12 cellular contexts compared by ENCODE assay signal in genomic region chr10:124725171-124725631, GRCh38. TPM values are rescaled to one million over a fixed set of nuclear protein-coding genes. Genes with fewer than 3 reads are reported as not detected.
DNase-seq lines count a peak whose midpoint lies in the region; ATAC-seq and TF ChIP-seq lines count a peak whose summit lies in the region.
"Had no signal": no experiment of that assay in that cellular context is flagged by ENCODE, and none has a peak within 500 bp of the region (broad histone marks: within the 10 kb centered on the region; RNA-seq: fewer than 3 reads in every experiment).

No MANE protein-coding gene starts in this region.

- H3K9ac ChIP-seq in BLaER1, result peak overlapping the region; percentile 75; the same call in 1 of the 2 replicates

- H3K4me1 ChIP-seq in BLaER1, result peaks cover 100% of the 10 kb centered on the region
- peaks cover 5% of the 10 kb centered on the region for H3K4me1 ChIP-seq in GM23338 (ENCODE audit: insufficient read depth)
- H3K4me1 ChIP-seq in ovary (ENCODE audit: insufficient read depth), result peaks cover 50% of the 10 kb centered on the region
- no peaks in the 10 kb centered on the region for H3K4me1 ChIP-seq in PC-9 (replicated peaks; ENCODE audit: insufficient read depth)

- POLR2A ChIA-PET in PC-9 (lab: Charles Lee; ENCODE audit: unreplicated experiment), result no interaction called here

- WGBS in ovary, 3 donors, result 90 to 93% (median 92%) methylated on average over 9 of the region's 9 CpGs

- H3F3A ChIP-seq in GM23338 (replicated peaks; ENCODE audit: low read depth) (no peaks in the 10 kb centered on the region), PC-9 (ENCODE audit: insufficient read depth, low read depth) (no peaks in the 10 kb centered on the region)

- intact Hi-C loops in dorsolateral prefrontal cortex (cut with DNase I), result loop anchor here in 1 of 2 donors (2.0 kb wide), 1 partner anchor 16 kb away; no protein-coding TSS in a partner anchor
- intact Hi-C loops in ovary (cut with DNase I), result loop anchor here in 1 of 4 donors (10.0 kb wide), 1 partner anchor 80 kb away; no protein-coding TSS in a partner anchor
- intact Hi-C loops in PC-9 (cut with micrococcal nuclease; ENCODE audit: unreplicated experiment), result no loop called here

- DNase-seq in GM23338 (ENCODE audit: low spot score), result no peak
- peak in 5 of 10 donors; percentile 24 to 44 (median 38) for DNase-seq in dorsolateral prefrontal cortex
- peak in 4 of 5 donors; percentile 5 to 20 (median 14) for DNase-seq in ovary
- no peak for DNase-seq in NCI-H748 (lab: John Stamatoyannopoulos, UW; ENCODE audit: unreplicated experiment)
- DNase-seq in cerebellar nuclear complex (lab: John Stamatoyannopoulos, UW), result no peak
- no peak for DNase-seq in PC-9
- DNase-seq: colonic mucosa, HFFc6, T-helper 9 cell had no signal

- H3K79me2 ChIP-seq in GM23338 (replicated peaks; ENCODE audit: insufficient read depth) (peaks cover 9% of the 10 kb centered on the region), PC-9 (ENCODE audit: low read depth) (no peaks in the 10 kb centered on the region)

- H4K20me1 ChIP-seq in BLaER1 (peaks cover 99% of the 10 kb centered on the region), GM23338 (replicated peaks; ENCODE audit: insufficient read depth) (no peaks in the 10 kb centered on the region; the same call in 1 of the 2 replicates), PC-9 (ENCODE audit: insufficient read depth) (no peaks in the 10 kb centered on the region)

- TF ChIP-seq EP300 in ovary (IDR thresholded peaks at IDR 0.05), result no peak

- no peak overlapping the region for H2AFZ ChIP-seq in GM23338
- no peak overlapping the region for H2AFZ ChIP-seq in PC-9

- H3K36me3 Mint-ChIP-seq in GM23338 (ENCODE audit: low read depth), result no peaks in the 10 kb centered on the region

- TF ChIP-seq POLR2A in ovary (IDR thresholded peaks at IDR 0.05), result no peak

- H3K4me2 ChIP-seq in BLaER1, result peak overlapping the region; percentile 84
- H3K4me2 ChIP-seq in GM23338, result no peak overlapping the region
- no peak overlapping the region for H3K4me2 ChIP-seq in PC-9

- no peaks in the 10 kb centered on the region for H3K9me2 ChIP-seq in GM23338 (ENCODE audit: insufficient read depth)
- no peaks in the 10 kb centered on the region for H3K9me2 ChIP-seq in PC-9 (ENCODE audit: insufficient read depth)

- H3K27me3 Mint-ChIP-seq in GM23338 (ENCODE audit: insufficient read depth, low read depth, poor library complexity), result peaks cover 1% of the 10 kb centered on the region

- H3K36me3 ChIP-seq in BLaER1 (0 out of 2 replicates have a peak, but pooled peaks cover 10% of the 10 kb centered on the region), GM23338 (ENCODE audit: insufficient read depth) (no peaks in the 10 kb centered on the region), ovary (no peaks in the 10 kb centered on the region), PC-9 (ENCODE audit: low read depth) (no peaks in the 10 kb centered on the region)
- H3K36me3 ChIP-seq: colonic mucosa had no signal

- H3K4me1 Mint-ChIP-seq in GM23338, result peaks cover 34% of the 10 kb centered on the region

- CTCF ChIA-PET in PC-9 (lab: Charles Lee), result no interaction called here

- H3K9me3 ChIP-seq in BLaER1 (no peaks in the 10 kb centered on the region), ovary (no peaks in the 10 kb centered on the region), PC-9 (ENCODE audit: insufficient read depth, low read depth) (no peaks in the 10 kb centered on the region)
- H3K9me3 ChIP-seq: colonic mucosa had no signal

- no peaks in the 10 kb centered on the region for H3K9me3 Mint-ChIP-seq in GM23338
- H3K9me3 Mint-ChIP-seq: HFFc6 had no signal

- H3K27ac Mint-ChIP-seq in GM23338, result 0 out of 2 replicates have a peak overlapping the region, but pooled peaks have one; percentile 43
- H3K27ac Mint-ChIP-seq: HFFc6 had no signal

- H3K27ac ChIP-seq in BLaER1, result peak overlapping the region; percentile 90
- H3K27ac ChIP-seq in GM23338 (ENCODE audit: low read depth), result 0 out of 2 replicates have a peak overlapping the region, but pooled peaks have one; percentile 59
- peak overlapping the region; percentile 72 to 100 (median 98) for H3K27ac ChIP-seq in dorsolateral prefrontal cortex
- peak overlapping the region in 1 of 2 donors; percentile 57 for H3K27ac ChIP-seq in ovary
- H3K27ac ChIP-seq in PC-9, result no peak overlapping the region

- H3K27me3 ChIP-seq in BLaER1, result no peaks in the 10 kb centered on the region
- no peaks in the 10 kb centered on the region for H3K27me3 ChIP-seq in GM23338 (ENCODE audit: insufficient read depth)
- no peaks in the 10 kb centered on the region for H3K27me3 ChIP-seq in dorsolateral prefrontal cortex
- no peaks in the 10 kb centered on the region for H3K27me3 ChIP-seq in ovary
- H3K27me3 ChIP-seq in PC-9 (ENCODE audit: insufficient read depth, low read depth), result no peaks in the 10 kb centered on the region
- H3K27me3 ChIP-seq: colonic mucosa had no signal

- no peak for ATAC-seq in GM23338
- ATAC-seq in GM21390 (IDR thresholded peaks at IDR 0.05; ENCODE audit: unreplicated experiment), result no peak
- ATAC-seq: Panc1 had no signal

- H3K4me3 Mint-ChIP-seq in GM23338, result no peak overlapping the region
- H3K4me3 Mint-ChIP-seq: HFFc6 had no signal

- no TSS peak for BruUV-seq in PC-9 (replicated peaks; lab: Mats Ljungman, UMichigan)

- H3K4me3 ChIP-seq in BLaER1, result no peak overlapping the region
- H3K4me3 ChIP-seq in GM23338, result no peak overlapping the region
- peak overlapping the region in 2 of 59 donors; percentile 5 to 35 for H3K4me3 ChIP-seq in dorsolateral prefrontal cortex
- H3K4me3 ChIP-seq in ovary, result no peak overlapping the region
- no peak overlapping the region for H3K4me3 ChIP-seq in PC-9
- H3K4me3 ChIP-seq: colonic mucosa had no signal

- no peak for TF ChIP-seq CTCF in GM23338 (conservative IDR thresholded peaks at IDR 0.05; ENCODE audit: low read depth in 2 of 2)
- TF ChIP-seq CTCF in dorsolateral prefrontal cortex (IDR thresholded peaks at IDR 0.05 in 54 of 56, conservative IDR thresholded peaks at IDR 0.05 in 2 of 56; ENCODE audit: low read depth in 1 of 56, partially characterized antibody in 56 of 56), result no peak
- no peak for TF ChIP-seq CTCF in ovary (IDR thresholded peaks at IDR 0.05)
- no peak for TF ChIP-seq CTCF in PC-9 (conservative IDR thresholded peaks at IDR 0.05)

TF ChIP-seq in GM23338, 12 proteins besides CTCF, POLR2A, EP300 and RAD21 (continues in another document):
- TF ChIP-seq JUNB (IDR thresholded peaks at IDR 0.05; ENCODE audit: unreplicated experiment) (no peak), ZNF114 (CRISPR knock-in tag; IDR thresholded peaks at IDR 0.05) (no peak), EZH2phosphoT487 (IDR thresholded peaks at IDR 0.05; ENCODE audit: unreplicated experiment) (no peak)

RNA-seq across cellular contexts. Expression of gene FAM53B, which starts 19.0 kb away (rescaled TPM):
- 14.5 and 20.3 TPM in 2 replicates for total RNA-seq in GM23338 (2014; rRNA removed; shearing (Covaris generic))
- polyA plus RNA-seq in GM23338 (2016; fragmentation: Nextera tagmentation; extraction: Ambion mirVana), result 3.0 and 3.5 TPM in 2 replicates
- total RNA-seq in dorsolateral prefrontal cortex, result 100 to 1,000 TPM in 2 of 120 experiments, 10 to 100 TPM in 118; 30.6 to 142 (median 58.2) TPM
- total RNA-seq in ovary, result 10 to 100 TPM; 29.8 to 77.6 (median 47.8) TPM
- polyA plus RNA-seq in ovary, result 10 to 100 TPM in 1 of 2 donors, 1 to 10 TPM in 1; 9.7 to 21.3 TPM
- 9.0 and 9.8 TPM in 2 replicates for total RNA-seq in PC-9 (2021)

Comparison
In these comparisons a context has a peak if more than half of its experiments do, and no peak if none do; other contexts are left out.
1. DNase-seq: peak in ovary (4 of 5); none in GM23338 (single experiment), NCI-H748 (single experiment), cerebellar nuclear complex (0 of 2) and PC-9 (0 of 2).